In the genomic region with DNA sequence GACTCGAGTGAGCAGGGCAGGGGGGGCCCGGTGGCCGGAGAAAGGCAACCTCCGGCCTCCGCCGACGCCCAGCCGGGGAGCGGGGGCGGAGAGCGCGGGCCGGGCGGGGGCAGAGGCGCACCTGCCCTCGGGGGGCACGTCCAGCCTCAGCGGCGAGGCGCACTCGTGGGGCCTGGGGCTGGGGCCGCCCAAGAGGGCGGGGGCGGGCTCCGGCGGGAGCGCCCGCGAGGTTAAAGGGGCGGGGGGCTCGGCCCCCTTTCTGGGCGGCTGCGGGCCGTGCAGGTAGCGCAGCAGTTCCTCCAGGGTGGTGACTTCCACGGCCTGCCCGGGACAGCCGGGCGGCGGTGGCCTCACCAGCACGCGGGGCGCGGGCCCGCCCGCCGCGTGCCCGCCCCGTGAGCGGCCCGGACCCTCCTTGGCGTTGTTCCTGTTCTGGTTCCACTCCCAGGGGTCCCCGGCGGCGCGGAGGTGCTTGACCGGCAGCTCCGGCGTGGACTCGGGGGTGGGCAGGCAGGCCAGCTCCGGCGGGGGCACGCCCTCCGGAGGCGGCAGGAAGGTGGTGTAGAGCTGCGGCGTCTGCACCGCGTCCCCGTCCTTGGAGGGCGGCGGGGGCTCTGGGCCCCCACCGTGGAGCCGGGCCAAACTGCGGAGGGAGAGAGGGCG, we compare ENCODE assay signal across 20 cellular contexts. TPM values are rescaled to one million over a fixed set of nuclear protein-coding genes. Genes with fewer than 3 reads are reported as not detected.
A peak's percentile ranks its signal among the peaks of the same experiment; 100 is the strongest.
DNase-seq lines count a peak whose midpoint lies in the region; TF ChIP-seq lines count a peak whose summit lies in the region.
"Had no signal": no experiment of that assay in that cellular context is flagged by ENCODE, and none has a peak within 500 bp of the region (broad histone marks: within the 10 kb centered on the region; RNA-seq: fewer than 3 reads in every experiment).

No MANE protein-coding gene starts in this region.

- peak overlapping the region; percentile 77 for H3K56ac ChIP-seq in mesendoderm (ENCODE audit: low read length)

- no peak for TF ChIP-seq EP300 in tibial nerve (IDR thresholded peaks at IDR 0.05)

- H3K79me2 ChIP-seq in mesendoderm (ENCODE audit: control insufficient read depth, insufficient read depth, low read length): no peaks in the 10 kb centered on the region

- no peak overlapping the region for H2BK120ac ChIP-seq in mesendoderm (ENCODE audit: low read depth, low read length)

- peaks cover 20% of the 10 kb centered on the region for H3K36me3 ChIP-seq in HUES64 (ENCODE audit: insufficient read depth, low read length)
- peaks cover 0 to 20% (median 0%) of the 10 kb centered on the region in 3 donors for H3K36me3 ChIP-seq in esophagus squamous epithelium
- H3K36me3 ChIP-seq in mesendoderm (ENCODE audit: control insufficient read depth, insufficient read depth, low read length): no peaks in the 10 kb centered on the region
- H3K36me3 ChIP-seq in tibial nerve: peaks cover 0 to 48% (median 0%) of the 10 kb centered on the region in 3 donors

- no peak overlapping the region for H4K5ac ChIP-seq in mesendoderm (ENCODE audit: low read length)

- WGBS in HUES64: 63% methylated on average over 77 of the region's 77 CpGs
- no CpG with 5 or more reads among the region's 77 CpGs for WGBS in esophagus squamous epithelium, 2 donors
- WGBS in mesendoderm (ENCODE audit: extremely low coverage, insufficient coverage, low lambda C conversion rate): no CpG with 5 or more reads among the region's 77 CpGs
- 44 to 72% methylated on average over 19 to 29 of the region's 77 CpGs for WGBS in tibial nerve, 2 donors

- H3K27me3 ChIP-seq in HUES64 (ENCODE audit: insufficient read depth, low read length) (peaks cover 23% of the 10 kb centered on the region), esophagus squamous epithelium (no peaks in the 10 kb centered on the region), mesendoderm (ENCODE audit: insufficient read depth, low read length, poor library complexity) (no peaks in the 10 kb centered on the region), tibial nerve (no peaks in the 10 kb centered on the region)
- H3K27me3 ChIP-seq: right atrium auricular region had no signal

- H2AK5ac ChIP-seq in mesendoderm (ENCODE audit: low read length): no peak overlapping the region

- H3K9ac ChIP-seq in HUES64 (ENCODE audit: low read depth, low read length) (no peak overlapping the region; the same call in 1 of the 2 replicates), mesendoderm (ENCODE audit: low read length) (peak overlapping the region; percentile 84)
- H3K9ac ChIP-seq: BLaER1 had no signal

- no peak overlapping the region for H2BK5ac ChIP-seq in mesendoderm (ENCODE audit: low read length)

- H3K79me1 ChIP-seq in mesendoderm (ENCODE audit: low read length): no peaks in the 10 kb centered on the region

- H3K36me3 Mint-ChIP-seq in CD14-positive monocyte: no peaks in the 10 kb centered on the region
- H3K36me3 Mint-ChIP-seq: activated naive CD8-positive, alpha-beta T cell treated with anti-CD3 and anti-CD28 coated beads, Interleukin-2, amount 10 ng/mL, durations not matched to agents 7 days and 5 days had no signal

- no peak overlapping the region for H3K4me3 Mint-ChIP-seq in CD14-positive monocyte
- H3K4me3 Mint-ChIP-seq: activated CD8-positive, alpha-beta T cell treated with anti-CD3 and anti-CD28 coated beads, Interleukin-2, amount 10 ng/mL, durations not matched to agents 7 days and 5 days; neural crest cell had no signal

- H3K4me1 ChIP-seq in HUES64 (ENCODE audit: insufficient read depth, low read length) (peaks cover 3% of the 10 kb centered on the region; the same call in 1 of the 2 replicates), esophagus squamous epithelium (peaks cover 0 to 27% (median 16%) of the 10 kb centered on the region in 3 donors), mesendoderm (ENCODE audit: control insufficient read depth, low read depth, low read length) (no peaks in the 10 kb centered on the region), tibial nerve (peaks cover 0 to 22% (median 0%) of the 10 kb centered on the region in 4 donors)

- H3K9me3 Mint-ChIP-seq in CD14-positive monocyte: peaks cover 0 to 6% (median 0%) of the 10 kb centered on the region in 7 donors
- H3K9me3 Mint-ChIP-seq: activated naive CD8-positive, alpha-beta T cell treated with anti-CD3 and anti-CD28 coated beads, Interleukin-2, amount 10 ng/mL, durations not matched to agents 7 days and 5 days; memory B cell; neural crest cell had no signal

- peak overlapping the region; percentile 57 for H3K4me2 ChIP-seq in mesendoderm (ENCODE audit: low read length)
- H3K4me2 ChIP-seq: BLaER1 had no signal

- no peak overlapping the region for H3K27ac Mint-ChIP-seq in CD14-positive monocyte
- H3K27ac Mint-ChIP-seq: activated CD8-positive, alpha-beta T cell treated with anti-CD3 and anti-CD28 coated beads, Interleukin-2, amount 10 ng/mL, durations not matched to agents 7 days and 5 days; activated naive CD8-positive, alpha-beta T cell treated with anti-CD3 and anti-CD28 coated beads, Interleukin-2, amount 10 ng/mL, durations not matched to agents 7 days and 5 days had no signal

- DNase-seq in esophagus squamous epithelium (lab: John Stamatoyannopoulos, UW) (no peak), mesendoderm (no peak), tibial nerve (ENCODE audit: low spot score in 2 of 2) (no peak), kidney tubule cell (ENCODE audit: low spot score) (no peak), CD14-positive monocyte (ENCODE audit: low spot score) (no peak)
- DNase-seq in effector CD4-positive, alpha-beta T cell: no peak
- DNase-seq: activated CD8-positive, alpha-beta T cell treated with anti-CD3 and anti-CD28 coated beads, Interleukin-2, amount 10 ng/mL, durations not matched to agents 7 days and 5 days; activated naive CD8-positive, alpha-beta T cell treated with anti-CD3 and anti-CD28 coated beads, Interleukin-2, amount 10 ng/mL, durations not matched to agents 7 days and 5 days; DMS79; MM.1S; substantia nigra had no signal

- H3K23ac ChIP-seq in mesendoderm (ENCODE audit: low read length): no peak overlapping the region

- no peaks in the 10 kb centered on the region for H3K9me3 ChIP-seq in HUES64 (ENCODE audit: insufficient read depth, low read depth, low read length)
- no peaks in the 10 kb centered on the region for H3K9me3 ChIP-seq in esophagus squamous epithelium
- no peaks in the 10 kb centered on the region for H3K9me3 ChIP-seq in tibial nerve
- H3K9me3 ChIP-seq: BLaER1, right atrium auricular region had no signal

- H3K18ac ChIP-seq in mesendoderm (ENCODE audit: low read length): peak overlapping the region; percentile 5

- peak overlapping the region; percentile 56 for H3K4me3 ChIP-seq in HUES64 (ENCODE audit: low read length)
- peak overlapping the region; percentile 30 to 61 (median 49) for H3K4me3 ChIP-seq in esophagus squamous epithelium
- H3K4me3 ChIP-seq in mesendoderm (ENCODE audit: low read length): no peak overlapping the region
- H3K4me3 ChIP-seq in tibial nerve: peak overlapping the region; percentile 40 to 55 (median 42)
- H3K4me3 ChIP-seq: BLaER1 had no signal

- peaks cover 10 to 14% (median 12%) of the 10 kb centered on the region in 3 donors for H3K27me3 Mint-ChIP-seq in CD14-positive monocyte (ENCODE audit: low read depth in 3 of 3)
- H3K27me3 Mint-ChIP-seq: activated naive CD8-positive, alpha-beta T cell treated with anti-CD3 and anti-CD28 coated beads, Interleukin-2, amount 10 ng/mL, durations not matched to agents 7 days and 5 days; memory B cell had no signal

- no peak overlapping the region for H2BK15ac ChIP-seq in mesendoderm (replicated peaks; ENCODE audit: low read depth)

- H4K8ac ChIP-seq in mesendoderm (ENCODE audit: low read depth, low read length): no peak overlapping the region

- TF ChIP-seq POLR2A in esophagus squamous epithelium (IDR thresholded peaks at IDR 0.05) (no peak), tibial nerve (IDR thresholded peaks at IDR 0.05) (no peak)

- H3K27ac ChIP-seq in HUES64 (ENCODE audit: low read depth, low read length): no peak overlapping the region
- peak overlapping the region in 1 of 4 donors; percentile 74 for H3K27ac ChIP-seq in esophagus squamous epithelium
- H3K27ac ChIP-seq in mesendoderm (ENCODE audit: low read depth, low read length): no peak overlapping the region
- H3K27ac ChIP-seq in tibial nerve: peak overlapping the region in 3 of 4 donors; percentile 59 to 84 (median 73)
- H3K27ac ChIP-seq: BLaER1 had no signal

- peak overlapping the region; percentile 74 for H3K4ac ChIP-seq in mesendoderm (ENCODE audit: low read depth, low read length)

- peaks cover 15% of the 10 kb centered on the region for H3K4me1 Mint-ChIP-seq in CD14-positive monocyte

- TF ChIP-seq CTCF in esophagus squamous epithelium (IDR thresholded peaks at IDR 0.05): no peak
- TF ChIP-seq CTCF in tibial nerve (IDR thresholded peaks at IDR 0.05): no peak
- no peak for TF ChIP-seq CTCF in CD14-positive monocyte (IDR thresholded peaks at IDR 0.05)

- intact Hi-C loops in esophagus squamous epithelium (cut with DNase I) (loop anchor here (10.0 kb wide), 1 partner anchor 108 kb away; no protein-coding TSS in a partner anchor), CD14-positive monocyte (cut with micrococcal nuclease) (no loop called here)

RNA-seq across cellular contexts. Expression of a gene that starts 13.6 kb away (rescaled TPM):
- 9.7 TPM for polyA plus RNA-seq in HUES64 (2013, experiment 1 of 2)
- 18.6 TPM for polyA plus RNA-seq in HUES64 (2013, experiment 2 of 2)
- total RNA-seq in esophagus squamous epithelium: 1 to 10 TPM in 3 of 4 donors, under 1 TPM in 1; 0.91 to 3.8 (median 2.0) TPM
- polyA plus RNA-seq in mesendoderm (2013, experiment 1 of 2): 5.3 TPM
- polyA plus RNA-seq in mesendoderm (2013, experiment 2 of 2): 5.7 TPM
- total RNA-seq in tibial nerve: 10 to 100 TPM; 15.5 to 28.7 (median 18.7) TPM
- 1 to 10 TPM in 1 of 2 donors, under 1 TPM in 1; 0.39 to 1.4 TPM for polyA plus RNA-seq in CD14-positive monocyte

RNA-seq across cellular contexts. Expression of a gene that starts 23.6 kb away (rescaled TPM):
- polyA plus RNA-seq in HUES64 (2013, experiment 1 of 2): not detected
- polyA plus RNA-seq in HUES64 (2013, experiment 2 of 2): not detected
- total RNA-seq in esophagus squamous epithelium: 1 to 10 TPM in 2 of 4 donors, not detected in 2; 2.3 to 5.7 TPM
- 0.06 TPM for polyA plus RNA-seq in mesendoderm (2013, experiment 1 of 2)
- 0.03 TPM for polyA plus RNA-seq in mesendoderm (2013, experiment 2 of 2)
- total RNA-seq in tibial nerve: 10 to 100 TPM in 1 of 4 donors, 1 to 10 TPM in 3; 4.4 to 12.9 (median 8.6) TPM
- polyA plus RNA-seq in CD14-positive monocyte: 100 to 1,000 TPM; 103 to 104 TPM
- total RNA-seq: bronchial epithelial cell, fibroblast of lung, HepG2, neural crest cell, RPMI7951 had no signal
- polyA plus RNA-seq: fibroblast of lung, HepG2 had no signal

RNA-seq across cellular contexts. Expression of a gene that starts 32.9 kb away (rescaled TPM):
- 5.7 TPM for polyA plus RNA-seq in HUES64 (2013, experiment 1 of 2)
- polyA plus RNA-seq in HUES64 (2013, experiment 2 of 2): 4.7 TPM
- total RNA-seq in esophagus squamous epithelium (1 to 10 TPM; 4.6 to 8.8 (median 5.9) TPM), tibial nerve (10 to 100 TPM; 10.1 to 16.5 (median 13.8) TPM)
- polyA plus RNA-seq in mesendoderm (2013, experiment 1 of 2): 2.4 TPM
- 2.6 TPM for polyA plus RNA-seq in mesendoderm (2013, experiment 2 of 2)
- polyA plus RNA-seq in CD14-positive monocyte: under 1 TPM in 1 of 2 donors, not detected in 1; 0.24 TPM

RNA-seq across cellular contexts. Expression of a gene that starts 33.1 kb away (rescaled TPM):
- polyA plus RNA-seq in HUES64 (2013, experiment 1 of 2): 41.9 TPM
- polyA plus RNA-seq in HUES64 (2013, experiment 2 of 2): 43.9 TPM
- total RNA-seq in esophagus squamous epithelium: 10 to 100 TPM; 15.2 to 29.8 (median 18.5) TPM
- polyA plus RNA-seq in mesendoderm (2013, experiment 1 of 2): 48.9 TPM
- 48.0 TPM for polyA plus RNA-seq in mesendoderm (2013, experiment 2 of 2)
- total RNA-seq in tibial nerve: 10 to 100 TPM; 20.5 to 42.6 (median 31.2) TPM
- polyA plus RNA-seq in CD14-positive monocyte: 100 to 1,000 TPM; 103 to 110 TPM

RNA-seq across cellular contexts. Expression of a gene that starts 43.0 kb away (rescaled TPM):
- polyA plus RNA-seq in HUES64 (2013, experiment 1 of 2): not detected
- not detected for polyA plus RNA-seq in HUES64 (2013, experiment 2 of 2)
- total RNA-seq in esophagus squamous epithelium (not detected), tibial nerve (1 to 10 TPM in 2 of 4 donors, not detected in 2; 1.1 to 4.8 TPM)
- 0.35 TPM for polyA plus RNA-seq in mesendoderm (2013, experiment 1 of 2)
- polyA plus RNA-seq in mesendoderm (2013, experiment 2 of 2): 0.29 TPM
- polyA plus RNA-seq in CD14-positive monocyte: not detected
- total RNA-seq: bronchial epithelial cell, fibroblast of lung, HepG2, right atrium auricular region had no signal

Comparison
In these comparisons a context has a peak if more than half of its experiments do, and no peak if none do; other contexts are left out.
1. H3K27ac ChIP-seq: peak in tibial nerve (3 of 4); none in HUES64 (single experiment) and mesendoderm (single experiment).